22 cellular contexts compared by ENCODE assay signal in the genomic region with DNA sequence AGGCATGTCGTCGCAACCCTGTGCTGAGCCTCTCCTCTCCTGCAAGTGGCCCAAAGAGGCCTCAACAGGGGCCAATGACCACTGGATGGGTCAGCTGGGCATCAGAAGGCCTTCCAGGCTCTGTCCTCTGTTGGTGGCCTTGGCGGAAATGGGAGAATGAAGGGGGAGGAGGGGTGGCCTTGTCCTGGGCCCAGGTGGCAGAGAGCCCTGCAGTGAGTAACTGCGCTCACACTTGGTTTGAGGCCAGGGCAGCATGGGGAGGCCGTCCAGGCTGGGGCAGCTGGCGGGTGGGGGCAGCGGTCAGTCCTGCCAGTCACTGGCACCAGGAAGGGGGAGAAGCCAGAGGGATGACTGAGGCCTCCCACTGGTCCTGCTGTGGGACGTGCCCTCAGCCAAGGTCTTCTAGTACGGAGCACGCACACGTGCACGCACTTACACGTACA. TPM values are rescaled to one million over a fixed set of nuclear protein-coding genes. Genes with fewer than 3 reads are reported as not detected.
DNase-seq lines count a peak whose midpoint lies in the region; TF ChIP-seq lines count a peak whose summit lies in the region.
"Had no signal": no experiment of that assay in that cellular context is flagged by ENCODE, and none has a peak within 500 bp of the region (broad histone marks: within the 10 kb centered on the region; RNA-seq: fewer than 3 reads in every experiment).

No MANE protein-coding gene starts in this region.

- H3K4me3 ChIP-seq in neuronal stem cell (ENCODE audit: low read length in 2 of 2) (no peak overlapping the region), spleen (no peak overlapping the region), brain microvascular endothelial cell (ENCODE audit: low read depth, low read length) (no peak overlapping the region)
- H3K4me3 ChIP-seq: left lung, SJCRH30, skin epidermis had no signal

- no peak overlapping the region for H3K27ac ChIP-seq in neuronal stem cell (replicated peaks; ENCODE audit: low read length)
- H3K27ac ChIP-seq in spleen = no peak overlapping the region
- no peak overlapping the region for H3K27ac ChIP-seq in brain microvascular endothelial cell
- H3K27ac ChIP-seq: left lung, SJCRH30, skin epidermis, VCaP had no signal

- no peaks in the 10 kb centered on the region for H3K9me3 Mint-ChIP-seq in activated CD4-positive, alpha-beta memory T cell treated with anti-CD3 and anti-CD28 coated beads for 36 hours
- H3K9me3 Mint-ChIP-seq: central memory CD8-positive, alpha-beta T cell; stimulated activated naive CD8-positive, alpha-beta T cell treated with anti-CD3 and anti-CD28 coated beads, Interleukin-15, Interleukin-2, amounts not matched to agents 100 ng/mL and 50 ng/mL, for 24 hours; T-helper 1 cell treated with Interleukin-12 subunit alpha and Interleukin-12 subunit beta and Interleukin-4 antibody, amounts not matched to agents 30 μg/mL and 1 μg/mL, for 36 hours; type B pancreatic cell had no signal

- H3K14ac ChIP-seq in neuronal stem cell (ENCODE audit: low read length) = peak overlapping the region; percentile 71

- peak overlapping the region; percentile 82 for H2AK5ac ChIP-seq in neuronal stem cell (ENCODE audit: low read depth, low read length)

- H3K9ac ChIP-seq in neuronal stem cell (ENCODE audit: low read depth, low read length, poor library complexity) = peak overlapping the region; percentile 60

- no peak overlapping the region for H3K4me3 Mint-ChIP-seq in activated CD4-positive, alpha-beta memory T cell treated with anti-CD3 and anti-CD28 coated beads for 36 hours
- H3K4me3 Mint-ChIP-seq: central memory CD8-positive, alpha-beta T cell; stimulated activated naive CD8-positive, alpha-beta T cell treated with anti-CD3 and anti-CD28 coated beads, Interleukin-15, Interleukin-2, amounts not matched to agents 100 ng/mL and 50 ng/mL, for 24 hours; T-helper 1 cell treated with Interleukin-12 subunit alpha and Interleukin-12 subunit beta and Interleukin-4 antibody, amounts not matched to agents 30 μg/mL and 1 μg/mL, for 36 hours; type B pancreatic cell had no signal

- no peak overlapping the region for H3K4me2 ChIP-seq in neuronal stem cell (ENCODE audit: insufficient read depth, low read length, poor library complexity, severe bottlenecking)

- H3K27me3 ChIP-seq in neuronal stem cell (ENCODE audit: control insufficient read depth in 3 of 3, insufficient read depth in 3 of 3, low read depth in 1 of 3, low read length in 3 of 3) = no peaks in the 10 kb centered on the region
- H3K27me3 ChIP-seq in spleen (replicated peaks in 1 of 7) = no peaks in the 10 kb centered on the region
- no peaks in the 10 kb centered on the region for H3K27me3 ChIP-seq in brain microvascular endothelial cell (replicated peaks)
- H3K27me3 ChIP-seq: left lung, SJCRH30 had no signal

- peak overlapping the region; percentile 2 for H3K23ac ChIP-seq in neuronal stem cell (ENCODE audit: low read depth, low read length, poor library complexity)

- H4K91ac ChIP-seq in neuronal stem cell (ENCODE audit: low read depth, low read length, poor library complexity) = no peak overlapping the region

- intact Hi-C loops in spleen (cut with DNase I; ENCODE audit: low total_unique reads) = no loop called here
- intact Hi-C loops in activated CD4-positive, alpha-beta memory T cell treated with anti-CD3 and anti-CD28 coated beads for 36 hours (cut with micrococcal nuclease) = no loop called here

- peak overlapping the region; percentile 49 for H2BK15ac ChIP-seq in neuronal stem cell (ENCODE audit: low read length)

- peak overlapping the region; percentile 58 for H2BK12ac ChIP-seq in neuronal stem cell (ENCODE audit: low read length)

- H3K4me1 ChIP-seq in neuronal stem cell (ENCODE audit: control insufficient read depth in 2 of 2, insufficient read depth in 1 of 2, low read depth in 1 of 2, low read length in 2 of 2) (peaks cover 14 to 21% of the 10 kb centered on the region in 2 donors), spleen (peaks cover 14 to 36% (median 21%) of the 10 kb centered on the region in 6 donors)

- no peaks in the 10 kb centered on the region for H3K27me3 Mint-ChIP-seq in activated CD4-positive, alpha-beta memory T cell treated with anti-CD3 and anti-CD28 coated beads for 36 hours
- H3K27me3 Mint-ChIP-seq: central memory CD8-positive, alpha-beta T cell; stimulated activated naive CD8-positive, alpha-beta T cell treated with anti-CD3 and anti-CD28 coated beads, Interleukin-15, Interleukin-2, amounts not matched to agents 100 ng/mL and 50 ng/mL, for 24 hours had no signal

- H3K79me1 ChIP-seq in neuronal stem cell (ENCODE audit: low read depth, low read length) = no peaks in the 10 kb centered on the region

- peak overlapping the region; percentile 66 for H2BK5ac ChIP-seq in neuronal stem cell (ENCODE audit: low read length)

- POLR2A ChIA-PET in activated CD4-positive, alpha-beta memory T cell treated with anti-CD3 and anti-CD28 coated beads for 36 hours (lab: Charles Lee) = no interaction called here

- peak overlapping the region; percentile 80 for H3K18ac ChIP-seq in neuronal stem cell (ENCODE audit: low read length)

- WGBS in neuronal stem cell (ENCODE audit: extremely low coverage in 2 of 2, insufficient read length in 2 of 2, insufficient replicate concordance in 1 of 2), 2 donors = no CpG with 5 or more reads among the region's 13 CpGs
- WGBS in spleen, 5 donors = 80 to 86% (median 83%) methylated on average over 9 to 13 of the region's 13 CpGs

- H2AFZ ChIP-seq in neuronal stem cell (ENCODE audit: low read length) = no peak overlapping the region

- H3K4ac ChIP-seq in neuronal stem cell (ENCODE audit: low read length) = no peak overlapping the region

- H3K36me3 ChIP-seq in neuronal stem cell (replicated peaks in 1 of 2; ENCODE audit: control insufficient read depth in 2 of 2, insufficient read depth in 2 of 2, low read length in 2 of 2) (no peaks in the 10 kb centered on the region), spleen (peaks cover 0 to 18% (median 0%) of the 10 kb centered on the region in 6 donors), brain microvascular endothelial cell (replicated peaks) (no peaks in the 10 kb centered on the region)
- H3K36me3 ChIP-seq: SJCRH30 had no signal

- no peak overlapping the region for H4K8ac ChIP-seq in neuronal stem cell (ENCODE audit: low read depth, low read length)

- peaks cover 0 to 2% of the 10 kb centered on the region in 2 donors for H3K9me3 ChIP-seq in neuronal stem cell (replicated peaks in 1 of 2; ENCODE audit: control insufficient read depth in 2 of 2, insufficient read depth in 1 of 2, low read depth in 1 of 2, low read length in 2 of 2)
- no peaks in the 10 kb centered on the region for H3K9me3 ChIP-seq in spleen
- H3K9me3 ChIP-seq: left lung, SJCRH30 had no signal

- peaks cover 8% of the 10 kb centered on the region for H3K36me3 Mint-ChIP-seq in activated CD4-positive, alpha-beta memory T cell treated with anti-CD3 and anti-CD28 coated beads for 36 hours
- H3K36me3 Mint-ChIP-seq: type B pancreatic cell had no signal

- TF ChIP-seq CTCF in spleen (IDR thresholded peaks at IDR 0.05 in 8 of 11, conservative IDR thresholded peaks at IDR 0.05 in 3 of 11) = no peak
- TF ChIP-seq CTCF in brain microvascular endothelial cell (IDR thresholded peaks at IDR 0.05; ENCODE audit: low read depth, low read length, missing control alignments) = no peak

- in situ Hi-C loops in brain microvascular endothelial cell (cut with HindIII; ENCODE audit: low pct_ligation_motif_present, low sequenced_read_pairs) = no loop called here

- CTCF ChIA-PET in activated CD4-positive, alpha-beta memory T cell treated with anti-CD3 and anti-CD28 coated beads for 36 hours (lab: Charles Lee) = no interaction called here

- H2BK120ac ChIP-seq in neuronal stem cell (ENCODE audit: low read depth, low read length) = peak overlapping the region; percentile 61

- DNase-seq in amygdala (lab: John Stamatoyannopoulos, UW) (peak in 45 of 56 donors; percentile 22 to 86 (median 70)), hypothalamus (lab: John Stamatoyannopoulos, UW) (peak in 43 of 51 donors; percentile 28 to 85 (median 70)), neuronal stem cell (ENCODE audit: low spot score) (no peak), spleen (peak; percentile 72), NCI-H1417 (lab: John Stamatoyannopoulos, UW) (no peak), brain microvascular endothelial cell (no peak)
- DNase-seq in activated CD4-positive, alpha-beta T cell treated with anti-CD3 and anti-CD28 coated beads for 1 hour = no peak
- DNase-seq in activated CD4-positive, alpha-beta memory T cell treated with anti-CD3 and anti-CD28 coated beads for 36 hours = no peak
- DNase-seq: activated CD4-positive, alpha-beta T cell treated with anti-CD3 and anti-CD28 coated beads, Interleukin-2, amount 50 U/mL, for 48 hours; activated gamma-delta T cell; effector CD4-positive, alpha-beta T cell; NCI-H1105 treated with DMSO at 0.1 percent for 48 hours; NCI-H510A; SJCRH30; stimulated activated CD4-positive, alpha-beta T cell treated with anti-CD3 and anti-CD28 coated beads, Interleukin-2, amount 100 ng/mL, for 48 hours had no signal

- no peaks in the 10 kb centered on the region for H3K4me1 Mint-ChIP-seq in activated CD4-positive, alpha-beta memory T cell treated with anti-CD3 and anti-CD28 coated beads for 36 hours (ENCODE audit: low read depth)
- H3K4me1 Mint-ChIP-seq: central memory CD8-positive, alpha-beta T cell had no signal

- H3K27ac Mint-ChIP-seq in activated CD4-positive, alpha-beta memory T cell treated with anti-CD3 and anti-CD28 coated beads for 36 hours = no peak overlapping the region
- H3K27ac Mint-ChIP-seq: stimulated activated naive CD8-positive, alpha-beta T cell treated with anti-CD3 and anti-CD28 coated beads, Interleukin-15, Interleukin-2, amounts not matched to agents 100 ng/mL and 50 ng/mL, for 24 hours; T-helper 1 cell treated with Interleukin-12 subunit alpha and Interleukin-12 subunit beta and Interleukin-4 antibody, amounts not matched to agents 30 μg/mL and 1 μg/mL, for 36 hours; type B pancreatic cell had no signal

- TF ChIP-seq POLR2A in spleen (IDR thresholded peaks at IDR 0.05) = no peak

RNA-seq across cellular contexts. Expression of gene LHPP, which starts 59.8 kb away (rescaled TPM):
- polyA plus RNA-seq in neuronal stem cell (2013, experiment 1 of 2) = 14.7 TPM
- 13.6 TPM for polyA plus RNA-seq in neuronal stem cell (2013, experiment 2 of 2)
- total RNA-seq in spleen = 10 to 100 TPM; 16.8 to 27.9 (median 24.2) TPM
- 10 to 100 TPM; 18.1 to 36.8 (median 21.4) TPM for polyA plus RNA-seq in spleen
- total RNA-seq in activated CD4-positive, alpha-beta memory T cell treated with anti-CD3 and anti-CD28 coated beads for 36 hours = 10 to 100 TPM; 10.1 to 12.3 TPM

Comparison
In these comparisons a context has a peak if more than half of its experiments do, and no peak if none do; other contexts are left out.
1. DNase-seq: peak in amygdala (45 of 56), hypothalamus (43 of 51) and spleen (single experiment); none in neuronal stem cell (single experiment), NCI-H1417 (0 of 3), brain microvascular endothelial cell (single experiment), activated CD4-positive, alpha-beta T cell treated with anti-CD3 and anti-CD28 coated beads for 1 hour (single experiment) and activated CD4-positive, alpha-beta memory T cell treated with anti-CD3 and anti-CD28 coated beads for 36 hours (single experiment).